Comparison of ENCODE assay signal across 1 cellular context in genomic region chr14:69763761-69764510, GRCh38.
TF ChIP-seq lines count a peak whose summit lies in the region.

No MANE protein-coding gene starts in this region.

TF ChIP-seq in IMR-90, 13 proteins besides CTCF, POLR2A, EP300 and RAD21:
- TF ChIP-seq USF2 (IDR thresholded peaks at IDR 0.05; ENCODE audit: low read depth, low read length) (no peak), MAZ (IDR thresholded peaks at IDR 0.05; ENCODE audit: borderline replicate concordance, low read depth, low read length) (no peak), BHLHE40 (IDR thresholded peaks at IDR 0.05; ENCODE audit: low read depth, low read length) (no peak)
